Comparison of ENCODE assay signal across 21 cellular contexts in genomic region chr6:13474360-13474759, GRCh38. TPM values are rescaled to one million over a fixed set of nuclear protein-coding genes. Genes with fewer than 3 reads are reported as not detected.
DNase-seq lines count a peak whose midpoint lies in the region; TF ChIP-seq lines count a peak whose summit lies in the region.
"Had no signal": no experiment of that assay in that cellular context is flagged by ENCODE, and none has a peak within 500 bp of the region (broad histone marks: within the 10 kb centered on the region; RNA-seq: fewer than 3 reads in every experiment).

No MANE protein-coding gene starts in this region.

- H3K36me3 Mint-ChIP-seq in CD14-positive monocyte = peaks cover 19 to 26% of the 10 kb centered on the region in 2 donors
- no peaks in the 10 kb centered on the region for H3K36me3 Mint-ChIP-seq in osteocyte (ENCODE audit: unreplicated experiment)

- no peaks in the 10 kb centered on the region for H3K9me3 Mint-ChIP-seq in CD14-positive monocyte
- H3K9me3 Mint-ChIP-seq in osteocyte (ENCODE audit: unreplicated experiment) = no peaks in the 10 kb centered on the region

- 58% methylated on average over 3 of the region's 3 CpGs for WGBS in liver

- H3K27ac Mint-ChIP-seq in CD14-positive monocyte (peak overlapping the region in 6 of 7 donors; percentile 32 to 79 (median 54)), osteocyte (ENCODE audit: unreplicated experiment) (no peak overlapping the region)
- H3K27ac Mint-ChIP-seq: activated naive CD8-positive, alpha-beta T cell treated with anti-CD3 and anti-CD28 coated beads, Interleukin-2, amount 10 ng/mL, durations not matched to agents 7 days and 5 days; activated T-helper 2 cell treated with anti-CD3 and anti-CD28 coated beads, Interferon-gamma antibody, Interleukin-2, Interleukin-4, amounts not matched to agents 10 μg/mL and 5 μg/mL and 100 μg/mL, durations not matched to agents 14 hours and 24 hours and 36 hours had no signal

- H3K27ac ChIP-seq in liver (ENCODE audit: low read depth in 1 of 2, low read length in 2 of 2) = peak overlapping the region in 1 of 2 donors; percentile 40
- no peak overlapping the region for H3K27ac ChIP-seq in coronary artery
- no peak overlapping the region for H3K27ac ChIP-seq in vagina
- H3K27ac ChIP-seq: left lung, thoracic aorta had no signal

- H3K4me1 Mint-ChIP-seq in CD14-positive monocyte = peaks cover 22% of the 10 kb centered on the region
- peaks cover 7% of the 10 kb centered on the region for H3K4me1 Mint-ChIP-seq in osteocyte (ENCODE audit: unreplicated experiment)

- no peak overlapping the region for H3K9ac ChIP-seq in liver (ENCODE audit: low read depth in 1 of 2, low read length in 2 of 2)

- H3K4me3 ChIP-seq in liver (ENCODE audit: low read depth in 1 of 3, low read length in 3 of 3) (no peak overlapping the region), coronary artery (no peak overlapping the region), vagina (no peak overlapping the region)
- H3K4me3 ChIP-seq: dorsolateral prefrontal cortex, left lung, thoracic aorta had no signal

- H3K36me3 ChIP-seq in liver (ENCODE audit: control insufficient read depth in 4 of 4, insufficient read depth in 3 of 4, low read depth in 1 of 4, low read length in 3 of 4) (peaks cover 0 to 2% (median under 1%) of the 10 kb centered on the region in 4 donors), vagina (no peaks in the 10 kb centered on the region)
- H3K36me3 ChIP-seq: thoracic aorta had no signal

- H3K4me3 Mint-ChIP-seq in CD14-positive monocyte = peak overlapping the region; percentile 44 to 77
- H3K4me3 Mint-ChIP-seq in osteocyte (ENCODE audit: unreplicated experiment) = no peak overlapping the region
- H3K4me3 Mint-ChIP-seq: activated naive CD8-positive, alpha-beta T cell treated with anti-CD3 and anti-CD28 coated beads, Interleukin-2, amount 10 ng/mL, durations not matched to agents 7 days and 5 days had no signal

- H3K27me3 Mint-ChIP-seq in CD14-positive monocyte (ENCODE audit: low read depth in 3 of 3) = peaks cover 0 to 3% (median 2%) of the 10 kb centered on the region in 3 donors
- no peaks in the 10 kb centered on the region for H3K27me3 Mint-ChIP-seq in osteocyte (ENCODE audit: unreplicated experiment)
- H3K27me3 Mint-ChIP-seq: activated naive CD8-positive, alpha-beta T cell treated with anti-CD3 and anti-CD28 coated beads, Interleukin-2, amount 10 ng/mL, durations not matched to agents 7 days and 5 days had no signal

- H3K9me3 ChIP-seq in liver (ENCODE audit: control insufficient read depth in 4 of 4, low read length in 3 of 4) (no peaks in the 10 kb centered on the region), vagina (no peaks in the 10 kb centered on the region)
- H3K9me3 ChIP-seq: Caco-2, left lung, thoracic aorta had no signal

- peaks cover 3 to 17% (median 5%) of the 10 kb centered on the region in 4 donors for H3K4me1 ChIP-seq in liver (ENCODE audit: control insufficient read depth in 4 of 4, insufficient read depth in 4 of 4, low read length in 3 of 4)
- peaks cover 13% of the 10 kb centered on the region for H3K4me1 ChIP-seq in vagina
- H3K4me1 ChIP-seq: Caco-2 had no signal

- TF ChIP-seq CTCF in CD14-positive monocyte (IDR thresholded peaks at IDR 0.05) (no peak), liver (IDR thresholded peaks at IDR 0.05; ENCODE audit: low read depth, low read length, missing input control) (no peak), osteocyte (IDR thresholded peaks at IDR 0.05) (no peak), coronary artery (IDR thresholded peaks at IDR 0.05) (no peak), vagina (IDR thresholded peaks at IDR 0.05) (no peak)

- intact Hi-C loops in CD14-positive monocyte (cut with micrococcal nuclease) (loop anchor here in 1 of 2 donors (10.0 kb wide), 1 partner anchor 130 kb away; no protein-coding TSS in a partner anchor), vagina (cut with DNase I) (no loop called here)

- DNase-seq in CD14-positive monocyte (ENCODE audit: low spot score) (no peak), M059J (ENCODE audit: low read depth) (peak; percentile 89), dermis blood vessel endothelial cell (peak; percentile 43), osteocyte (ENCODE audit: extremely low spot score, unreplicated experiment) (no peak), coronary artery (ENCODE audit: low spot score) (no peak), vagina (ENCODE audit: extremely low spot score in 2 of 2) (no peak)
- DNase-seq: activated naive CD8-positive, alpha-beta T cell treated with anti-CD3 and anti-CD28 coated beads, Interleukin-2, amount 10 ng/mL, durations not matched to agents 7 days and 5 days; AML-193; Caco-2; dorsolateral prefrontal cortex; Kasumi-1; left lung; NCI-H1436; NCI-H2171; NCI-H69; nucleus accumbens; right cardiac atrium; stimulated activated CD4-positive, alpha-beta T cell treated with anti-CD3 and anti-CD28 coated beads, Interleukin-15, amount 100 ng/mL, for 24 hours had no signal

- TF ChIP-seq RAD21 in liver (IDR thresholded peaks at IDR 0.05) = peak; percentile 9 to 35

- H3K27me3 ChIP-seq in liver (ENCODE audit: control insufficient read depth in 4 of 4, insufficient read depth in 4 of 4, low read length in 3 of 4) (no peaks in the 10 kb centered on the region), vagina (no peaks in the 10 kb centered on the region)
- H3K27me3 ChIP-seq: dorsolateral prefrontal cortex, left lung had no signal

- TF ChIP-seq POLR2A in vagina (IDR thresholded peaks at IDR 0.05) = no peak

TF ChIP-seq in liver, 16 proteins besides CTCF, POLR2A, EP300 and RAD21:
- peak; percentile 27 for TF ChIP-seq HNF4G (IDR thresholded peaks at IDR 0.05)
- TF ChIP-seq JUND (IDR thresholded peaks at IDR 0.05) = peak; percentile 40 to 48
- TF ChIP-seq SP1 (IDR thresholded peaks at IDR 0.05) = peak; percentile 51
- TF ChIP-seq, protein P1, sequence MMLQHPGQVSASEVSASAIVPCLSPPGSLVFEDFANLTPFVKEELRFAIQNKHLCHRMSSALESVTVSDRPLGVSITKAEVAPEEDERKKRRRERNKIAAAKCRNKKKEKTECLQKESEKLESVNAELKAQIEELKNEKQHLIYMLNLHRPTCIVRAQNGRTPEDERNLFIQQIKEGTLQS (IDR thresholded peaks at IDR 0.05) = peak; percentile 59
- TF ChIP-seq RXRA (IDR thresholded peaks at IDR 0.05) = peak; percentile 54 to 68
- TF ChIP-seq YY1 (IDR thresholded peaks at IDR 0.05) = no peak
- peak; percentile 60 to 66 for TF ChIP-seq HNF4A (conservative IDR thresholded peaks at IDR 0.05)
- TF ChIP-seq TAF1 (conservative IDR thresholded peaks at IDR 0.05) = no peak

RNA-seq across cellular contexts. Expression of gene GFOD1, which starts 13.0 kb away (rescaled TPM):
- polyA plus RNA-seq in CD14-positive monocyte (1 to 10 TPM; 2.4 TPM), liver (1 to 10 TPM; 2.6 TPM)
- 4.3 and 4.7 TPM in 2 replicates for total RNA-seq in M059J (2014; rRNA removed; shearing (Covaris generic))
- total RNA-seq in dermis blood vessel endothelial cell (40.1 and 41.7 TPM in 2 replicates), liver (10 to 100 TPM in 1 of 2 donors, 1 to 10 TPM in 1; 7.4 to 16.8 TPM), osteocyte (0.65 and 0.89 TPM in 2 replicates), vagina (16.9 TPM)

Comparison
In these comparisons a context has a peak if more than half of its experiments do, and no peak if none do; other contexts are left out.
1. DNase-seq: peak in M059J (single experiment) and dermis blood vessel endothelial cell (single experiment); none in CD14-positive monocyte (single experiment), osteocyte (single experiment), coronary artery (single experiment) and vagina (0 of 2).